ENCODE assay signal across 7 cellular contexts in the genomic region with DNA sequence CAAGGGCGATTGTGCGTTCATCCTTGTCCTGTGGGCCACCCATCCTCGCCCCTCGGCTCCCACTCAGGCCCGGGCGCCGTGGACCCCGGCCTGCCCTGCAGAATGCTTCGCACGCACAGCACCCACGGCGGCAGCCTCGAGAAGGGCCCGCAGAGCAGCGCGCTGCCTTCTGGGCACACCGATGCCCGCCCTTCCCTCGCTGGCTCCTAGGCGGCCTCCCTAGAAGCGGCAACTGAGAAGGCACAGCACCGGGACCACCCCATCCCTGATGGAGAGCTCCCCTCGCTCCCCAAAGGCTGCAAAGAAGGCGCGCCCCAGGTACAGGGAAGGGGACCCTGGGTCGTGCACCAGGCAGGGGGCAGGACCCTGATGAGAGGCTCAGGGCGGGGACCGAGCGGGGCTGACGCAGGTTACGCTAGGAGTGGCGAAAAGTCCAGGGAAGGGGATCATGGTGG. TPM values are rescaled to one million over a fixed set of nuclear protein-coding genes. Genes with fewer than 3 reads are reported as not detected.
DNase-seq lines count a peak whose midpoint lies in the region; ATAC-seq and TF ChIP-seq lines count a peak whose summit lies in the region.

No MANE protein-coding gene starts in this region.

- no peak for ATAC-seq in activated CD8-positive, alpha-beta T cell treated with anti-CD3 and anti-CD28 coated beads for 36 hours
- ATAC-seq in HG03520 (IDR thresholded peaks at IDR 0.05; ENCODE audit: unreplicated experiment) = no peak

- peak overlapping the region; percentile 100 for H3K4me2 ChIP-seq in fibroblast of lung (ENCODE audit: extremely low read depth, insufficient read depth, low read length)

- H3K4me3 ChIP-seq in HL-60 (replicated peaks; ENCODE audit: insufficient read depth, low read length) (peak overlapping the region; percentile 99), fibroblast of lung (replicated peaks in 1 of 4; ENCODE audit: control extremely low read depth in 1 of 4, insufficient read depth in 1 of 4, low read depth in 3 of 4, low read length in 4 of 4) (peak overlapping the region; percentile 61 to 96 (median 84)), rectal smooth muscle tissue (ENCODE audit: low read length) (peak overlapping the region; percentile 79)

- TF ChIP-seq CTCF in HL-60 (IDR thresholded peaks at IDR 0.05; ENCODE audit: insufficient read depth, low read length) (no peak), fibroblast of lung (conservative IDR thresholded peaks at IDR 0.05 in 1 of 2, IDR thresholded peaks at IDR 0.05 in 1 of 2; ENCODE audit: low read depth in 1 of 2, low read length in 2 of 2) (no peak)
- TF ChIP-seq CTCF in activated CD8-positive, alpha-beta T cell treated with anti-CD3 and anti-CD28 coated beads for 36 hours (IDR thresholded peaks at IDR 0.05) = no peak

- H3K27me3 ChIP-seq in HL-60 (ENCODE audit: insufficient read depth, poor library complexity, severe bottlenecking) (no peaks in the 10 kb centered on the region), fibroblast of lung (ENCODE audit: control insufficient read depth, insufficient read depth, low read length) (no peaks in the 10 kb centered on the region), rectal smooth muscle tissue (ENCODE audit: control insufficient read depth, insufficient read depth, low read length) (no peaks in the 10 kb centered on the region)

- peaks cover 71% of the 10 kb centered on the region for H3K4me1 Mint-ChIP-seq in activated CD8-positive, alpha-beta T cell treated with anti-CD3 and anti-CD28 coated beads for 36 hours (ENCODE audit: low read depth)

- H3K4me1 ChIP-seq in fibroblast of lung (ENCODE audit: control insufficient read depth, extremely low read depth, insufficient read depth, low read length) (peaks cover 20% of the 10 kb centered on the region), rectal smooth muscle tissue (ENCODE audit: control insufficient read depth, insufficient read depth, low read length) (peaks cover 51% of the 10 kb centered on the region)

- H3K79me2 ChIP-seq in fibroblast of lung (ENCODE audit: control insufficient read depth, insufficient read depth, low read length) = peaks cover 61% of the 10 kb centered on the region

- no peaks in the 10 kb centered on the region for H3K27me3 Mint-ChIP-seq in activated CD8-positive, alpha-beta T cell treated with anti-CD3 and anti-CD28 coated beads for 36 hours

- H2AFZ ChIP-seq in fibroblast of lung (ENCODE audit: low read length) = no peak overlapping the region

- POLR2A ChIA-PET in activated CD8-positive, alpha-beta T cell treated with anti-CD3 and anti-CD28 coated beads for 36 hours (lab: Charles Lee) = interaction anchor here (0.5 to 14.4 kb wide), 7 partner anchors 9 to 113 kb away, joined by 3 to 213 read pairs (median 3); a partner anchor contains a TSS

- H4K20me1 ChIP-seq in fibroblast of lung (ENCODE audit: control insufficient read depth, extremely low read depth, insufficient read depth, low read length) = peaks cover 2% of the 10 kb centered on the region

- H3K27ac Mint-ChIP-seq in activated CD8-positive, alpha-beta T cell treated with anti-CD3 and anti-CD28 coated beads for 36 hours = peak overlapping the region; percentile 94

- H3K36me3 ChIP-seq in fibroblast of lung (ENCODE audit: control insufficient read depth, insufficient read depth, low read length) = peaks cover 3% of the 10 kb centered on the region
- no peaks in the 10 kb centered on the region for H3K36me3 ChIP-seq in rectal smooth muscle tissue (ENCODE audit: control insufficient read depth, insufficient read depth, low read length)

- CTCF ChIA-PET in activated CD8-positive, alpha-beta T cell treated with anti-CD3 and anti-CD28 coated beads for 36 hours (lab: Charles Lee) = interaction anchor here (1.5 to 1.9 kb wide), 2 partner anchors 38 to 113 kb away, joined by 4 to 5 read pairs; no protein-coding TSS in a partner anchor

- peak overlapping the region; percentile 97 for H3K9ac ChIP-seq in fibroblast of lung (ENCODE audit: insufficient read depth, low read length)
- peak overlapping the region; percentile 42 for H3K9ac ChIP-seq in rectal smooth muscle tissue (ENCODE audit: low read length)

- H3K36me3 Mint-ChIP-seq in activated CD8-positive, alpha-beta T cell treated with anti-CD3 and anti-CD28 coated beads for 36 hours (ENCODE audit: low read depth) = peaks cover 30% of the 10 kb centered on the region

- H3K9me3 Mint-ChIP-seq in activated CD8-positive, alpha-beta T cell treated with anti-CD3 and anti-CD28 coated beads for 36 hours = no peaks in the 10 kb centered on the region

- peak in 1 of 2 experiments; percentile 22 for DNase-seq in HL-60 (ENCODE audit: low read depth in 1 of 2, low spot score in 1 of 2)
- peak; percentile 58 for DNase-seq in activated CD8-positive, alpha-beta T cell treated with anti-CD3 and anti-CD28 coated beads for 36 hours
- DNase-seq in fibroblast of lung (ENCODE audit: low read depth in 2 of 2) = no peak
- no peak for DNase-seq in NCI-H345 (lab: John Stamatoyannopoulos, UW)
- no peak for DNase-seq in hypothalamus (lab: John Stamatoyannopoulos, UW)

- peak overlapping the region; percentile 95 for H3K4me3 Mint-ChIP-seq in activated CD8-positive, alpha-beta T cell treated with anti-CD3 and anti-CD28 coated beads for 36 hours

- no peaks in the 10 kb centered on the region for H3K9me3 ChIP-seq in fibroblast of lung (ENCODE audit: control insufficient read depth, insufficient read depth, low read depth, low read length)

- peak overlapping the region; percentile 82 for H3K27ac ChIP-seq in HL-60 (replicated peaks)
- peak overlapping the region; percentile 94 for H3K27ac ChIP-seq in fibroblast of lung (ENCODE audit: insufficient read depth, low read length)
- H3K27ac ChIP-seq in rectal smooth muscle tissue (ENCODE audit: low read depth, low read length) = peak overlapping the region; percentile 98

- intact Hi-C loops in activated CD8-positive, alpha-beta T cell treated with anti-CD3 and anti-CD28 coated beads for 36 hours (cut with micrococcal nuclease) = loop anchor here (5.0 kb wide), 1 partner anchor 113 kb away; a partner anchor contains a TSS

RNA-seq across cellular contexts. Expression of a gene that starts 1.0 kb away (rescaled TPM):
- 100 to 1,000 TPM; 335 to 340 TPM for total RNA-seq in activated CD8-positive, alpha-beta T cell treated with anti-CD3 and anti-CD28 coated beads for 36 hours
- total RNA-seq in fibroblast of lung = 77.6 and 104 TPM in 2 replicates
- polyA plus RNA-seq in fibroblast of lung = 495 and 519 TPM in 2 replicates
- 514 and 539 TPM in 2 replicates for polyA plus RNA-seq in fibroblast of lung (2012)
- polyA minus RNA-seq in fibroblast of lung (ENCODE audit: low replicate concordance) = 153 and 154 TPM in 2 replicates
